ENCODE assay signal across 1 cellular context in genomic region chr11:93498099-93499040, GRCh38.
TF ChIP-seq lines count a peak whose summit lies in the region.

No MANE protein-coding gene starts in this region.

TF ChIP-seq in IMR-90, 13 proteins besides CTCF, POLR2A, EP300 and RAD21 (continued from another document):
- no peak for TF ChIP-seq FOS (IDR thresholded peaks at IDR 0.05; ENCODE audit: low read depth, low read length)
- TF ChIP-seq USF2 (IDR thresholded peaks at IDR 0.05; ENCODE audit: low read depth, low read length): no peak
- TF ChIP-seq NFE2L2 (IDR thresholded peaks at IDR 0.05; ENCODE audit: low read depth, low read length): no peak
- TF ChIP-seq ELK1 (IDR thresholded peaks at IDR 0.05; ENCODE audit: borderline replicate concordance, low read depth, low read length): no peak
- no peak for TF ChIP-seq SMC3 (IDR thresholded peaks at IDR 0.05; ENCODE audit: low read depth, low read length)
- TF ChIP-seq RFX5 (IDR thresholded peaks at IDR 0.05; ENCODE audit: low read depth, low read length): no peak
- no peak for TF ChIP-seq MXI1 (IDR thresholded peaks at IDR 0.05; ENCODE audit: borderline replicate concordance, low read depth, low read length)
